1 cellular context compared by ENCODE assay signal in the genomic region with DNA sequence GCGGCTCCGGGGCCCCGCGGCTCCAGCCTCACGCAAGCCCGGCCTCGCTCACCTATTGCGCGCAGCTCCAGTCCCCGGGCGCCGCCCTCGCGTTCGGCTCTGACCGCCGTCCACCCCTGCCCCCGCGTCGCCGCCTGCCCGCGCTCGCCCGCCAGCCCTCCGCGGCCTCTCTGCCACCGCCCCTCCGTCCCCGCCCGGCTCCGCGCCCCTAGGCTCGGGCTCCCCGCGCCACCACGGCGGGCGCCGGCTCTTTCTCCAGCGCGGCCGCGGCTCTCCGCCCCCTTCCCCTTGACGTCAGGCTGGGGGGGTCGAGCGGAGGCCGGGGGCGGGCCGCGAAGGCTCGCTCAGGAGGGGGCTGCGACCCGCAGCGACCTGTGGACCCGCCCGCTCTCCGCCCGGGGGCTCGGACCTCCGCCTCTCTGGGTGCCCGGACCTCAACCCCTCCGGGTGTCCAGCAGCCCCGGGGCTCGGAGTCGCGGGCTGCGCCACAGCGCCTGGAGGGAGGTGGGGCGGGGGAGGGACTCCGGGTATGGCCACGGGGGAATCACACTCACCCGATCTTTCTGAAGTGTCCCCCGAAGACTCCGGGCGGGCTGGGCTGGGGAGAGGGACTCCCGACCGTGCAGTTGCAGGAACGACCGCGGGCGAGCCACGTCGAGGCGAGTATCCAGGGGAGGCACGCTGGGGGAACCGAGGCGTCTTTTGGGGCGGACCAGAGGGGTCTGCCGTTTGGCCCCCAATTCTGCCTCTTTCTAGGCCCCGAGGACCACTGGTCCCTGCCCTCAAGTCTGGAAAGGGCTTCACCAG.
A peak's percentile ranks its signal among the peaks of the same experiment; 100 is the strongest.
TF ChIP-seq lines count a peak whose summit lies in the region.

A gene with protein sequence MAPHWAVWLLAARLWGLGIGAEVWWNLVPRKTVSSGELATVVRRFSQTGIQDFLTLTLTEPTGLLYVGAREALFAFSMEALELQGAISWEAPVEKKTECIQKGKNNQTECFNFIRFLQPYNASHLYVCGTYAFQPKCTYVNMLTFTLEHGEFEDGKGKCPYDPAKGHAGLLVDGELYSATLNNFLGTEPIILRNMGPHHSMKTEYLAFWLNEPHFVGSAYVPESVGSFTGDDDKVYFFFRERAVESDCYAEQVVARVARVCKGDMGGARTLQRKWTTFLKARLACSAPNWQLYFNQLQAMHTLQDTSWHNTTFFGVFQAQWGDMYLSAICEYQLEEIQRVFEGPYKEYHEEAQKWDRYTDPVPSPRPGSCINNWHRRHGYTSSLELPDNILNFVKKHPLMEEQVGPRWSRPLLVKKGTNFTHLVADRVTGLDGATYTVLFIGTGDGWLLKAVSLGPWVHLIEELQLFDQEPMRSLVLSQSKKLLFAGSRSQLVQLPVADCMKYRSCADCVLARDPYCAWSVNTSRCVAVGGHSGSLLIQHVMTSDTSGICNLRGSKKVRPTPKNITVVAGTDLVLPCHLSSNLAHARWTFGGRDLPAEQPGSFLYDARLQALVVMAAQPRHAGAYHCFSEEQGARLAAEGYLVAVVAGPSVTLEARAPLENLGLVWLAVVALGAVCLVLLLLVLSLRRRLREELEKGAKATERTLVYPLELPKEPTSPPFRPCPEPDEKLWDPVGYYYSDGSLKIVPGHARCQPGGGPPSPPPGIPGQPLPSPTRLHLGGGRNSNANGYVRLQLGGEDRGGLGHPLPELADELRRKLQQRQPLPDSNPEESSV (minus strand): TSS at position 257 of the 807 bp plus-strand sequence. CDS start 2,194 bp downstream, outside the sequence.

TF ChIP-seq in HepG2, 621 proteins besides CTCF, POLR2A, EP300 and RAD21 (continued from another document and continues in another):
- no peak for TF ChIP-seq ETS1 (CRISPR knock-in tag; IDR thresholded peaks at IDR 0.05)
- no peak for TF ChIP-seq TFE3 (CRISPR knock-in tag; IDR thresholded peaks at IDR 0.05)
- TF ChIP-seq ZFP36L1 (CRISPR knock-in tag; IDR thresholded peaks at IDR 0.05) = no peak
- TF ChIP-seq REXO4 (CRISPR knock-in tag; IDR thresholded peaks at IDR 0.05; ENCODE audit: borderline replicate concordance) = no peak
- no peak for TF ChIP-seq ZBTB20 (CRISPR knock-in tag; IDR thresholded peaks at IDR 0.05; ENCODE audit: borderline replicate concordance, low read depth)
- TF ChIP-seq AKAP8 (CRISPR knock-in tag; IDR thresholded peaks at IDR 0.05) = peak; percentile 48; the same call in 1 of the 2 replicates
- TF ChIP-seq, protein P1, sequence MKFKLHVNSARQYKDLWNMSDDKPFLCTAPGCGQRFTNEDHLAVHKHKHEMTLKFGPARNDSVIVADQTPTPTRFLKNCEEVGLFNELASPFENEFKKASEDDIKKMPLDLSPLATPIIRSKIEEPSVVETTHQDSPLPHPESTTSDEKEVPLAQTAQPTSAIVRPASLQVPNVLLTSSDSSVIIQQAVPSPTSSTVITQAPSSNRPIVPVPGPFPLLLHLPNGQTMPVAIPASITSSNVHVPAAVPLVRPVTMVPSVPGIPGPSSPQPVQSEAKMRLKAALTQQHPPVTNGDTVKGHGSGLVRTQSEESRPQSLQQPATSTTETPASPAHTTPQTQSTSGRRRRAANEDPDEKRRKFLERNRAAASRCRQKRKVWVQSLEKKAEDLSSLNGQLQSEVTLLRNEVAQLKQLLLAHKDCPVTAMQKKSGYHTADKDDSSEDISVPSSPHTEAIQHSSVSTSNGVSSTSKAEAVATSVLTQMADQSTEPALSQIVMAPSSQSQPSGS (CRISPR knock-in tag; IDR thresholded peaks at IDR 0.05) = no peak
- no peak for TF ChIP-seq ZBTB49 (CRISPR knock-in tag; IDR thresholded peaks at IDR 0.05; ENCODE audit: borderline replicate concordance)
- no peak for TF ChIP-seq ZNF605 (CRISPR knock-in tag; IDR thresholded peaks at IDR 0.05)
- no peak for TF ChIP-seq PAF1 (CRISPR knock-in tag; IDR thresholded peaks at IDR 0.05)
- TF ChIP-seq ZNF20 (CRISPR knock-in tag; IDR thresholded peaks at IDR 0.05) = no peak
- TF ChIP-seq ZFP37 (CRISPR knock-in tag; IDR thresholded peaks at IDR 0.05; ENCODE audit: borderline replicate concordance) = no peak
- TF ChIP-seq KLF9 (CRISPR knock-in tag; IDR thresholded peaks at IDR 0.05; ENCODE audit: low read depth) = no peak
- TF ChIP-seq ZNF530 (CRISPR knock-in tag; IDR thresholded peaks at IDR 0.05; ENCODE audit: low read depth) = no peak
- TF ChIP-seq, protein P2, sequence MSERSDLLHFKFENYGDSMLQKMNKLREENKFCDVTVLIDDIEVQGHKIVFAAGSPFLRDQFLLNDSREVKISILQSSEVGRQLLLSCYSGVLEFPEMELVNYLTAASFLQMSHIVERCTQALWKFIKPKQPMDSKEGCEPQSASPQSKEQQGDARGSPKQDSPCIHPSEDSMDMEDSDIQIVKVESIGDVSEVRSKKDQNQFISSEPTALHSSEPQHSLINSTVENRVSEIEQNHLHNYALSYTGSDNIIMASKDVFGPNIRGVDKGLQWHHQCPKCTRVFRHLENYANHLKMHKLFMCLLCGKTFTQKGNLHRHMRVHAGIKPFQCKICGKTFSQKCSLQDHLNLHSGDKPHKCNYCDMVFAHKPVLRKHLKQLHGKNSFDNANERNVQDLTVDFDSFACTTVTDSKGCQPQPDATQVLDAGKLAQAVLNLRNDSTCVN (CRISPR knock-in tag; IDR thresholded peaks at IDR 0.05; ENCODE audit: borderline replicate concordance) = no peak; the same call in 1 of the 2 replicates
- no peak for TF ChIP-seq CAMTA2 (CRISPR knock-in tag; IDR thresholded peaks at IDR 0.05; ENCODE audit: borderline replicate concordance)
- TF ChIP-seq PRDM10 (CRISPR knock-in tag; IDR thresholded peaks at IDR 0.05; ENCODE audit: low read depth) = no peak
- TF ChIP-seq HOXA7 (CRISPR knock-in tag; IDR thresholded peaks at IDR 0.05) = no peak
- TF ChIP-seq ZFP90 (CRISPR knock-in tag; IDR thresholded peaks at IDR 0.05; ENCODE audit: borderline replicate concordance) = peak; percentile 83; the same call in 1 of the 2 replicates
- peak; percentile 22 for TF ChIP-seq TAF15 (IDR thresholded peaks at IDR 0.05; ENCODE audit: low read depth, low read length, poor library complexity, severe bottlenecking)
- TF ChIP-seq MBD4 (IDR thresholded peaks at IDR 0.05; ENCODE audit: borderline replicate concordance, low read length) = no peak
- no peak for TF ChIP-seq STAG1 (CRISPR knock-in tag; IDR thresholded peaks at IDR 0.05)
- TF ChIP-seq BCL6 (CRISPR knock-in tag; IDR thresholded peaks at IDR 0.05) = 0 out of 2 replicates have a peak, but pooled peaks have one; percentile 22
- no peak for TF ChIP-seq PHF20 (CRISPR knock-in tag; IDR thresholded peaks at IDR 0.05)
- no peak for TF ChIP-seq PLRG1 (conservative IDR thresholded peaks at IDR 0.05)
- TF ChIP-seq RCOR2 (CRISPR knock-in tag; IDR thresholded peaks at IDR 0.05) = no peak
- no peak for TF ChIP-seq MXI1 (IDR thresholded peaks at IDR 0.05; ENCODE audit: borderline replicate concordance, low read depth, low read length)
- TF ChIP-seq IKZF4 (CRISPR knock-in tag; IDR thresholded peaks at IDR 0.05; ENCODE audit: borderline replicate concordance, low read depth, not compliant biosample characterization) = no peak
- TF ChIP-seq ZNF724P (CRISPR knock-in tag; IDR thresholded peaks at IDR 0.05; ENCODE audit: borderline replicate concordance) = no peak
- no peak for TF ChIP-seq FOXP1 (IDR thresholded peaks at IDR 0.05)
- no peak for TF ChIP-seq FOXP1 (CRISPR knock-in tag; IDR thresholded peaks at IDR 0.05)
- TF ChIP-seq, protein P3, sequence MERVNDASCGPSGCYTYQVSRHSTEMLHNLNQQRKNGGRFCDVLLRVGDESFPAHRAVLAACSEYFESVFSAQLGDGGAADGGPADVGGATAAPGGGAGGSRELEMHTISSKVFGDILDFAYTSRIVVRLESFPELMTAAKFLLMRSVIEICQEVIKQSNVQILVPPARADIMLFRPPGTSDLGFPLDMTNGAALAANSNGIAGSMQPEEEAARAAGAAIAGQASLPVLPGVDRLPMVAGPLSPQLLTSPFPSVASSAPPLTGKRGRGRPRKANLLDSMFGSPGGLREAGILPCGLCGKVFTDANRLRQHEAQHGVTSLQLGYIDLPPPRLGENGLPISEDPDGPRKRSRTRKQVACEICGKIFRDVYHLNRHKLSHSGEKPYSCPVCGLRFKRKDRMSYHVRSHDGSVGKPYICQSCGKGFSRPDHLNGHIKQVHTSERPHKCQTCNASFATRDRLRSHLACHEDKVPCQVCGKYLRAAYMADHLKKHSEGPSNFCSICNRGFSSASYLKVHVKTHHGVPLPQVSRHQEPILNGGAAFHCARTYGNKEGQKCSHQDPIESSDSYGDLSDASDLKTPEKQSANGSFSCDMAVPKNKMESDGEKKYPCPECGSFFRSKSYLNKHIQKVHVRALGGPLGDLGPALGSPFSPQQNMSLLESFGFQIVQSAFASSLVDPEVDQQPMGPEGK (CRISPR knock-in tag; IDR thresholded peaks at IDR 0.05) = peak; percentile 99
- TF ChIP-seq HNF4A (CRISPR knock-in tag; IDR thresholded peaks at IDR 0.05) = peak; percentile 61
- peak; percentile 45; the same call in 1 of the 2 replicates for TF ChIP-seq NR2C2 (CRISPR knock-in tag; IDR thresholded peaks at IDR 0.05; ENCODE audit: borderline replicate concordance)
- TF ChIP-seq BRD4 (CRISPR knock-in tag; IDR thresholded peaks at IDR 0.05) = no peak
- TF ChIP-seq NRL (CRISPR knock-in tag; IDR thresholded peaks at IDR 0.05; ENCODE audit: borderline replicate concordance) = 0 out of 2 replicates have a peak, but pooled peaks have one; percentile 37
- no peak for TF ChIP-seq ZBTB21 (CRISPR knock-in tag; IDR thresholded peaks at IDR 0.05)
- TF ChIP-seq ZNF256 (CRISPR knock-in tag; conservative IDR thresholded peaks at IDR 0.05) = no peak
- TF ChIP-seq SMAD9 (CRISPR knock-in tag; IDR thresholded peaks at IDR 0.05) = no peak
- TF ChIP-seq ZNF331 (CRISPR knock-in tag; IDR thresholded peaks at IDR 0.05) = 0 out of 2 replicates have a peak, but pooled peaks have one; percentile 46
- no peak for TF ChIP-seq BHLHE40 (IDR thresholded peaks at IDR 0.05; ENCODE audit: low read length)
- no peak for TF ChIP-seq ZNF672 (CRISPR knock-in tag; IDR thresholded peaks at IDR 0.05)
- no peak for TF ChIP-seq HOXA9 (CRISPR knock-in tag; IDR thresholded peaks at IDR 0.05; ENCODE audit: borderline replicate concordance)
- TF ChIP-seq ZNF614 (CRISPR knock-in tag; IDR thresholded peaks at IDR 0.05; ENCODE audit: borderline replicate concordance) = 0 out of 2 replicates have a peak, but pooled peaks have one; percentile 5
- TF ChIP-seq ZNF562 (CRISPR knock-in tag; IDR thresholded peaks at IDR 0.05; ENCODE audit: borderline replicate concordance) = no peak
- peak; percentile 2; the same call in 1 of the 2 replicates for TF ChIP-seq TAF1 (CRISPR knock-in tag; IDR thresholded peaks at IDR 0.05)
- peak; percentile 11; the same call in 1 of the 2 replicates for TF ChIP-seq ZNF124 (CRISPR knock-in tag; IDR thresholded peaks at IDR 0.05)
